12 cellular contexts compared by ENCODE assay signal in genomic region chr17:44581868-44582267, GRCh38. TPM values are rescaled to one million over a fixed set of nuclear protein-coding genes. Genes with fewer than 3 reads are reported as not detected.
A peak's percentile ranks its signal among the peaks of the same experiment; 100 is the strongest.
DNase-seq lines count a peak whose midpoint lies in the region; ATAC-seq and TF ChIP-seq lines count a peak whose summit lies in the region.
"Had no signal": no experiment of that assay in that cellular context is flagged by ENCODE, and none has a peak within 500 bp of the region (broad histone marks: within the 10 kb centered on the region; RNA-seq: fewer than 3 reads in every experiment).

No MANE protein-coding gene starts in this region.

- peaks cover 2% of the 10 kb centered on the region for H3K4me1 ChIP-seq in PC-3 (ENCODE audit: insufficient read depth, low read length)
- no peaks in the 10 kb centered on the region for H3K4me1 ChIP-seq in upper lobe of right lung
- no peaks in the 10 kb centered on the region for H3K4me1 ChIP-seq in transverse colon
- H3K4me1 ChIP-seq: colonic mucosa had no signal

- H3K4me2 ChIP-seq in PC-3 (ENCODE audit: low read length): no peak overlapping the region

- H3F3A ChIP-seq in PC-3 (ENCODE audit: low read length, unreplicated experiment): no peaks in the 10 kb centered on the region

- DNase-seq in AML-193 (lab: John Stamatoyannopoulos, UW) (peak; percentile 42 to 54), PC-3 (peak; percentile 60), fibroblast of mammary gland (ENCODE audit: low read depth) (peak; percentile 32), upper lobe of right lung (no peak), head of caudate nucleus (no peak), transverse colon (no peak)
- DNase-seq: activated T-cell treated with anti-CD3 and anti-CD28 coated beads, Interleukin-2, amount 50 U/mL, for 48 hours; colonic mucosa; naive thymus-derived CD4-positive, alpha-beta T cell; NCI-H2029 treated with DMSO at 0.1 percent for 48 hours had no signal

- no peak overlapping the region for H2AFZ ChIP-seq in PC-3 (ENCODE audit: low read length)

- no peaks in the 10 kb centered on the region for H3K79me2 ChIP-seq in PC-3 (ENCODE audit: low read length)

- peak; percentile 76 for ATAC-seq in PC-3
- no peak for ATAC-seq in HG02571 (IDR thresholded peaks at IDR 0.05; ENCODE audit: unreplicated experiment)
- no peak for ATAC-seq in upper lobe of right lung
- ATAC-seq: naive thymus-derived CD4-positive, alpha-beta T cell had no signal

- H3K36me3 ChIP-seq in PC-3 (ENCODE audit: low read depth, low read length) (no peaks in the 10 kb centered on the region), upper lobe of right lung (no peaks in the 10 kb centered on the region), transverse colon (no peaks in the 10 kb centered on the region)
- H3K36me3 ChIP-seq: colonic mucosa had no signal

- no peak overlapping the region for H3K9ac ChIP-seq in PC-3 (ENCODE audit: low read length)

- TF ChIP-seq CTCF in GM12873 (IDR thresholded peaks at IDR 0.05; ENCODE audit: insufficient read depth, low read depth, low read length, missing control alignments) (peak; percentile 26), PC-3 (conservative IDR thresholded peaks at IDR 0.05; ENCODE audit: low read depth, low read length) (peak; percentile 61), fibroblast of mammary gland (conservative IDR thresholded peaks at IDR 0.05; ENCODE audit: control insufficient read depth, insufficient read depth, low read depth, low read length) (peak; percentile 40), upper lobe of right lung (IDR thresholded peaks at IDR 0.05) (no peak), transverse colon (IDR thresholded peaks at IDR 0.05) (no peak)

- no peak for TF ChIP-seq EP300 in transverse colon (IDR thresholded peaks at IDR 0.05; ENCODE audit: low read depth)

- H3K27me3 ChIP-seq in PC-3 (ENCODE audit: low read length) (no peaks in the 10 kb centered on the region), upper lobe of right lung (no peaks in the 10 kb centered on the region), transverse colon (peaks cover 17% of the 10 kb centered on the region)
- H3K27me3 ChIP-seq: colonic mucosa had no signal

- BruUV-seq in PC-3 (replicated peaks; lab: Mats Ljungman, UMichigan): no TSS peak

- POLR2A ChIA-PET in PC-3 (lab: Charles Lee; ENCODE audit: unreplicated experiment): interaction anchor here (0.6 kb wide), 1 partner anchor 147 kb away, joined by 4 read pairs; no protein-coding TSS in a partner anchor

- H3K27ac ChIP-seq in PC-3 (ENCODE audit: low read length) (no peak overlapping the region), upper lobe of right lung (no peak overlapping the region), transverse colon (no peak overlapping the region)
- H3K27ac ChIP-seq: colonic mucosa had no signal

- H3K9me3 ChIP-seq in PC-3 (ENCODE audit: low read length) (no peaks in the 10 kb centered on the region), upper lobe of right lung (no peaks in the 10 kb centered on the region), transverse colon (no peaks in the 10 kb centered on the region)
- H3K9me3 ChIP-seq: colonic mucosa had no signal

- H4K20me1 ChIP-seq in PC-3 (ENCODE audit: low read length): no peaks in the 10 kb centered on the region

- in situ Hi-C loops in transverse colon (cut with MboI; ENCODE audit: low pct_ligation_motif_present in 1 of 4, low pct_unique_long_range_greater_than_20kb in 1 of 4, low sequenced_read_pairs in 3 of 4): no loop called here

- CTCF ChIA-PET in PC-3 (lab: Charles Lee): interaction anchor here (0.6 kb wide), 1 partner anchor 74 kb away, joined by 4 read pairs; no protein-coding TSS in a partner anchor

- H3K4me3 ChIP-seq in PC-3 (ENCODE audit: low read length) (no peak overlapping the region), fibroblast of mammary gland (ENCODE audit: control insufficient read depth, low read depth, low read length) (no peak overlapping the region), upper lobe of right lung (no peak overlapping the region), transverse colon (no peak overlapping the region)
- H3K4me3 ChIP-seq: colonic mucosa had no signal

- intact Hi-C loops in PC-3 (cut with micrococcal nuclease): no loop called here
- intact Hi-C loops in upper lobe of right lung (cut with DNase I): no loop called here
- intact Hi-C loops in head of caudate nucleus (cut with DNase I): no loop called here
- intact Hi-C loops in transverse colon (cut with DNase I; ENCODE audit: low total_unique reads): no loop called here

- no peaks in the 10 kb centered on the region for H3K9me2 ChIP-seq in PC-3 (replicated peaks; ENCODE audit: low read length)

- WGBS in transverse colon (ENCODE audit: low coverage in 1 of 2), 2 donors: 80 to 85% methylated on average over 1 to 11 of the region's 11 CpGs

- no peak for TF ChIP-seq POLR2A in transverse colon (IDR thresholded peaks at IDR 0.05)

RNA-seq across cellular contexts. Expression of gene FZD2, which starts 24.6 kb away (rescaled TPM):
- total RNA-seq in PC-3 (2014; rRNA removed) (11.6 and 12.8 TPM in 2 replicates), upper lobe of right lung (8.7 TPM), transverse colon (1 to 10 TPM in 1 of 4 donors, under 1 TPM in 1, not detected in 2; 0.41 to 1.3 TPM)

Comparison
In these comparisons a context has a peak if more than half of its experiments do, and no peak if none do; other contexts are left out.
1. DNase-seq: peak in AML-193 (2 of 2), PC-3 (single experiment) and fibroblast of mammary gland (single experiment); none in upper lobe of right lung (single experiment), head of caudate nucleus (0 of 42) and transverse colon (single experiment).
2. CTCF ChIP-seq: peak in GM12873 (single experiment), PC-3 (single experiment) and fibroblast of mammary gland (single experiment); none in upper lobe of right lung (single experiment) and transverse colon (0 of 5).